24 cellular contexts compared by ENCODE assay signal in the genomic region with DNA sequence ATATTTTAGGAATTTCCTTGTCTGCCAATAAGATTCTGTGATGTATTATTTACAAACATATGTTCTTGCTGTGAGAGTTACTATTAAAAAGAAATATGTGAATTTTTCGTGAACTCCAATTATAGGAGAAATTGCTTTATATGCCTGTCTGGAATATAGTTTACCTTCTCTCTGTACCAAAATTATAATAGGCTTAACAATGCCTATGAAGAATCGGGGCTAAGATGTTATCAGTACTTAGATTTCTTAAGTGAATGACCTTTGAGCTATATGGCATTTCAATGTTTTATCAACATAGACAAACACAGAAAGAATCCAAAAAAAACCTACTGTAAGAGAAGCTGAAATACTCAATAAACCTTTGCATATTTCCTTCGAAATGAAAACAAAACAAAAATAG.
DNase-seq lines count a peak whose midpoint lies in the region; ATAC-seq and TF ChIP-seq lines count a peak whose summit lies in the region.
"Had no signal": no experiment of that assay in that cellular context is flagged by ENCODE, and none has a peak within 500 bp of the region (broad histone marks: within the 10 kb centered on the region; RNA-seq: fewer than 3 reads in every experiment).

No MANE protein-coding gene starts in this region.

- no peak for ATAC-seq in upper lobe of left lung (ENCODE audit: low FRiP score in 2 of 2)
- ATAC-seq in omental fat pad (ENCODE audit: low FRiP score) = no peak
- ATAC-seq: A549, GM12878, HCT116 had no signal

- H3K27me3 ChIP-seq in upper lobe of left lung = no peaks in the 10 kb centered on the region

- H3K4me3 Mint-ChIP-seq in HFFc6 = peak overlapping the region; percentile 54
- no peak overlapping the region for H3K4me3 Mint-ChIP-seq in chondrocyte (ENCODE audit: unreplicated experiment)
- peak overlapping the region; percentile 8 for H3K4me3 Mint-ChIP-seq in osteocyte (ENCODE audit: unreplicated experiment)
- H3K4me3 Mint-ChIP-seq: CD4-positive, alpha-beta memory T cell had no signal

- H3K4me3 ChIP-seq in upper lobe of left lung = no peak overlapping the region
- H3K4me3 ChIP-seq: A549, GM12878 had no signal

- H3K36me3 ChIP-seq in upper lobe of left lung = no peaks in the 10 kb centered on the region

- no peaks in the 10 kb centered on the region for H3K9me3 Mint-ChIP-seq in HFFc6
- H3K9me3 Mint-ChIP-seq in chondrocyte (ENCODE audit: low read depth) = peaks cover 17% of the 10 kb centered on the region
- peaks cover 14% of the 10 kb centered on the region for H3K9me3 Mint-ChIP-seq in osteocyte (ENCODE audit: unreplicated experiment)

- no peak overlapping the region for H3K27ac ChIP-seq in upper lobe of left lung
- H3K27ac ChIP-seq: A549, HL-60 had no signal

- peaks cover 38% of the 10 kb centered on the region for H3K4me1 Mint-ChIP-seq in HFFc6 (ENCODE audit: low read depth)
- H3K4me1 Mint-ChIP-seq in chondrocyte (ENCODE audit: low read depth) = peaks cover 50% of the 10 kb centered on the region
- peaks cover 54% of the 10 kb centered on the region for H3K4me1 Mint-ChIP-seq in osteocyte (ENCODE audit: unreplicated experiment)
- H3K4me1 Mint-ChIP-seq: CD4-positive, alpha-beta memory T cell had no signal

- H3K9me3 ChIP-seq in upper lobe of left lung = no peaks in the 10 kb centered on the region
- H3K9me3 ChIP-seq: A549 had no signal

- no peak for TF ChIP-seq CTCF in HFFc6 (IDR thresholded peaks at IDR 0.05)
- TF ChIP-seq CTCF in chondrocyte (IDR thresholded peaks at IDR 0.05) = no peak
- TF ChIP-seq CTCF in osteocyte (IDR thresholded peaks at IDR 0.05) = no peak
- no peak for TF ChIP-seq CTCF in upper lobe of left lung (IDR thresholded peaks at IDR 0.05)
- TF ChIP-seq CTCF in omental fat pad (IDR thresholded peaks at IDR 0.05) = no peak

- TF ChIP-seq POLR2A in upper lobe of left lung (IDR thresholded peaks at IDR 0.05) = no peak

- in situ Hi-C loops in KBM-7 (cut with MboI; ENCODE audit: low pct_unique_long_range_greater_than_20kb, low sequenced_read_pairs) = no loop called here

- H3K36me3 Mint-ChIP-seq in HFFc6 (ENCODE audit: low read depth) (peaks cover 5% of the 10 kb centered on the region), chondrocyte (ENCODE audit: low read depth) (no peaks in the 10 kb centered on the region), osteocyte (ENCODE audit: unreplicated experiment) (no peaks in the 10 kb centered on the region)
- H3K36me3 Mint-ChIP-seq: CD4-positive, alpha-beta memory T cell had no signal

- H3K27ac Mint-ChIP-seq in HFFc6 (peak overlapping the region; percentile 47), chondrocyte (ENCODE audit: unreplicated experiment) (peak overlapping the region; percentile 14), osteocyte (ENCODE audit: unreplicated experiment) (peak overlapping the region; percentile 48)
- H3K27ac Mint-ChIP-seq: CD4-positive, alpha-beta memory T cell had no signal

- no peak for TF ChIP-seq EP300 in upper lobe of left lung (IDR thresholded peaks at IDR 0.05)

- H3K27me3 Mint-ChIP-seq in HFFc6 (ENCODE audit: insufficient read depth) (no peaks in the 10 kb centered on the region), chondrocyte (ENCODE audit: low read depth) (no peaks in the 10 kb centered on the region), osteocyte (ENCODE audit: unreplicated experiment) (no peaks in the 10 kb centered on the region)
- H3K27me3 Mint-ChIP-seq: CD4-positive, alpha-beta memory T cell had no signal

- no peak for DNase-seq in HFFc6
- DNase-seq in chondrocyte (ENCODE audit: low spot score) = no peak
- no peak for DNase-seq in osteocyte (ENCODE audit: extremely low spot score, unreplicated experiment)
- no peak for DNase-seq in upper lobe of left lung
- DNase-seq in NCI-H526 treated with DMSO at 0.1 percent for 48 hours (lab: John Stamatoyannopoulos, UW) = no peak
- DNase-seq in omental fat pad (ENCODE audit: low spot score) = no peak
- DNase-seq in KBM-7 = no peak
- DNase-seq: C1 segment of cervical spinal cord; CD4-positive, alpha-beta memory T cell; COR-L47; EL; GDM1; GOT3; Kasumi-1; NCI-H1105 treated with DMSO at 0.1 percent for 48 hours; NCI-H2029; NCI-H446 treated with DMSO at 0.1 percent for 48 hours; NCI-H526; Right ventricle myocardium superior; RPMI8226 had no signal

- H3K4me1 ChIP-seq in upper lobe of left lung = no peaks in the 10 kb centered on the region
- H3K4me1 ChIP-seq: A549 had no signal

- WGBS in upper lobe of left lung, 2 donors = 38 to 40% methylated on average over 3 of the region's 3 CpGs
